ENCODE assay signal across 10 cellular contexts in the genomic region with DNA sequence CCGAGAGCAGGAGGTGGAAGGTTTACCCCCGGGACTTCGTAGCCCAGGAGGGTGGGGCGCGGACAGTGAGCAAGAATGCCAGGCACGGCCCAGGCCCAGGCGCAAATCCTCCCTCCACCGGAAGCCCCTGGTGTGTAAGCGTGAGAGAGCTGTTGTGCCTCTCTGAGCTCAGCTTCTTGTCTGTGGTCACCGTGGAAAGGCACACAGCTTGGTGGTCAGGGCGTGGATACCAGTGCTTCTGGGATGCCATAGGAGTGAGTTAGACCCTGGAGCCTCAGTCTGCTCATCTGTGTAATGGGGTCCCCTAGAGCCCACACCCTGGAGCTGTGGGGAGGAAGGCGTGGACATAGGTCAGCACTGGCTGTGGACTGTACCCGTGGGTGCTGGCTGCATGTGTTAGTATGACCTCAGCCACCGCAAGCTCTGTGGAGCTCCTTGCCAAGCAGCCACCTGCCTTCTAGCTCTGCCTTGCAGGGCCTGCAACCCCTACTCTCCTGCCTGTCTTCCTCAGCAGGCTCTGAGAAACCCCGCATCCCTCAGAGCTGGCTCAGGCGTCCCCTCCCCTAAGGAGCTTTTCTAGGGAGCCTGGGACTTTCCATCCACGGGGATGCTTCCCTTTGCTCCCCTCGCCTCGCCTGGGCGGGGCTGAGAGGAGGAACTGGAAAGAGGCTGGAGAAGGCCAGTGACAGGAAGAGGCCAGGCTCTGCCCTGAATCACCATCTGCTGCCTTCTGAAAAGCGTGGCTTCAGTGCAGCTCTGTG. TPM values are rescaled to one million over a fixed set of nuclear protein-coding genes. Genes with fewer than 3 reads are reported as not detected.
DNase-seq lines count a peak whose midpoint lies in the region; ATAC-seq and TF ChIP-seq lines count a peak whose summit lies in the region.
"Had no signal": no experiment of that assay in that cellular context is flagged by ENCODE, and none has a peak within 500 bp of the region (broad histone marks: within the 10 kb centered on the region; RNA-seq: fewer than 3 reads in every experiment).

No MANE protein-coding gene starts in this region.

- no peaks in the 10 kb centered on the region for H3K36me3 ChIP-seq in mucosa of rectum (ENCODE audit: control insufficient read depth in 2 of 2, insufficient read depth in 2 of 2, low read length in 2 of 2)
- H3K36me3 ChIP-seq: suprapubic skin had no signal

- H3K9me3 Mint-ChIP-seq in chondrocyte (ENCODE audit: low read depth): no peaks in the 10 kb centered on the region

- H3K4me3 Mint-ChIP-seq in chondrocyte (ENCODE audit: unreplicated experiment): no peak overlapping the region

- ATAC-seq in HG02798 (IDR thresholded peaks at IDR 0.05; ENCODE audit: poor library complexity, unreplicated experiment): peak; percentile 35
- ATAC-seq in GM18511 (IDR thresholded peaks at IDR 0.05; ENCODE audit: unreplicated experiment): no peak
- ATAC-seq in GM19463 (IDR thresholded peaks at IDR 0.05; ENCODE audit: unreplicated experiment): no peak
- ATAC-seq in GM18519 (IDR thresholded peaks at IDR 0.05; ENCODE audit: low FRiP score, unreplicated experiment): no peak

- no peak overlapping the region for H3K9ac ChIP-seq in mucosa of rectum (ENCODE audit: low read depth in 1 of 2, low read length in 2 of 2)

- H3K27ac Mint-ChIP-seq in chondrocyte (ENCODE audit: unreplicated experiment): peak overlapping the region; percentile 41

- no peaks in the 10 kb centered on the region for H3K36me3 Mint-ChIP-seq in chondrocyte (ENCODE audit: low read depth)

- H3K27me3 Mint-ChIP-seq in chondrocyte (ENCODE audit: low read depth): peaks cover 2% of the 10 kb centered on the region

- no peaks in the 10 kb centered on the region for H3K27me3 ChIP-seq in mucosa of rectum (ENCODE audit: control insufficient read depth in 2 of 2, insufficient read depth in 2 of 2, low read length in 2 of 2)
- H3K27me3 ChIP-seq: suprapubic skin had no signal

- no peaks in the 10 kb centered on the region for H3K9me3 ChIP-seq in mucosa of rectum (ENCODE audit: control insufficient read depth in 2 of 2, low read length in 2 of 2)
- H3K9me3 ChIP-seq: Caco-2, suprapubic skin had no signal

- H3K27ac ChIP-seq in mucosa of rectum (ENCODE audit: low read depth in 2 of 2, low read length in 2 of 2): peak overlapping the region; percentile 9 to 67
- H3K27ac ChIP-seq: suprapubic skin had no signal

- peak; percentile 38 for DNase-seq in AG08395 (ENCODE audit: low spot score)
- DNase-seq in chondrocyte (ENCODE audit: low spot score): no peak
- no peak for DNase-seq in NCI-H524 treated with DMSO at 0.1 percent for 48 hours (lab: John Stamatoyannopoulos, UW)
- DNase-seq: Caco-2 had no signal

- peaks cover 45 to 47% of the 10 kb centered on the region in 2 donors for H3K4me1 ChIP-seq in mucosa of rectum (ENCODE audit: control insufficient read depth in 2 of 2, insufficient read depth in 2 of 2, low read length in 2 of 2)

- peaks cover 43% of the 10 kb centered on the region for H3K4me1 Mint-ChIP-seq in chondrocyte (ENCODE audit: low read depth)

- no peak for TF ChIP-seq CTCF in chondrocyte (IDR thresholded peaks at IDR 0.05)

- H3K4me3 ChIP-seq in mucosa of rectum (ENCODE audit: low read length in 2 of 2): no peak overlapping the region
- H3K4me3 ChIP-seq: suprapubic skin had no signal

RNA-seq across cellular contexts. Expression of a gene that starts 28.0 kb away (rescaled TPM):
- total RNA-seq in chondrocyte: 107 to 119 TPM (median 118 TPM) in 3 replicates
